Comparison of ENCODE assay signal across 1 cellular context in genomic region chr15:75650908-75651809, GRCh38.
TF ChIP-seq lines count a peak whose summit lies in the region.

No MANE protein-coding gene starts in this region.

TF ChIP-seq in K562, 482 proteins besides CTCF, POLR2A, EP300 and RAD21 (continued from another document and continues in another):
- TF ChIP-seq ZBTB9 (CRISPR knock-in tag; IDR thresholded peaks at IDR 0.05) (peak; percentile 77; the same call in 1 of the 2 replicates), KDM5B (IDR thresholded peaks at IDR 0.05; ENCODE audit: insufficient replicate concordance, low read depth, low read length) (peak; percentile 58), TCF7L2 (IDR thresholded peaks at IDR 0.05; ENCODE audit: low read depth, low read length) (no peak), FOXK1 (CRISPR knock-in tag; IDR thresholded peaks at IDR 0.05; ENCODE audit: borderline replicate concordance) (no peak), MBD1 (CRISPR knock-in tag; IDR thresholded peaks at IDR 0.05) (no peak), STAT6 (CRISPR knock-in tag; IDR thresholded peaks at IDR 0.05) (no peak), RNF219 (CRISPR knock-in tag; IDR thresholded peaks at IDR 0.05) (no peak), ZNF41 (CRISPR knock-in tag; conservative IDR thresholded peaks at IDR 0.05) (no peak), CHD7 (IDR thresholded peaks at IDR 0.05; ENCODE audit: low read depth, low read length) (no peak), CREBBP (IDR thresholded peaks at IDR 0.05; ENCODE audit: low read depth, low read length) (no peak), HMG20A (CRISPR knock-in tag; conservative IDR thresholded peaks at IDR 0.05) (no peak), JUNB (CRISPR knock-in tag; conservative IDR thresholded peaks at IDR 0.05) (0 out of 2 replicates have a peak, but pooled peaks have one; percentile 60), HDGF (IDR thresholded peaks at IDR 0.05) (no peak), CHCHD3 (CRISPR knock-in tag; IDR thresholded peaks at IDR 0.05) (no peak), TCFL5 (CRISPR knock-in tag; conservative IDR thresholded peaks at IDR 0.05) (no peak), SRSF9 (IDR thresholded peaks at IDR 0.05; ENCODE audit: borderline replicate concordance, low read depth, low read length) (no peak), SMAD4 (CRISPR knock-in tag; conservative IDR thresholded peaks at IDR 0.05) (peak; percentile 83), FOXA3 (CRISPR knock-in tag; conservative IDR thresholded peaks at IDR 0.05 in 1 of 2, IDR thresholded peaks at IDR 0.05 in 1 of 2) (no peak), NCOA4 (IDR thresholded peaks at IDR 0.05; ENCODE audit: partially characterized antibody) (no peak), PCBP1 (IDR thresholded peaks at IDR 0.05; ENCODE audit: low read depth, low read length, poor library complexity, severe bottlenecking) (no peak), E2F3 (CRISPR knock-in tag; IDR thresholded peaks at IDR 0.05) (no peak), FOS (IDR thresholded peaks at IDR 0.05; ENCODE audit: extremely low read depth, insufficient read length) (peak; percentile 63)
- TF ChIP-seq, protein P1, sequence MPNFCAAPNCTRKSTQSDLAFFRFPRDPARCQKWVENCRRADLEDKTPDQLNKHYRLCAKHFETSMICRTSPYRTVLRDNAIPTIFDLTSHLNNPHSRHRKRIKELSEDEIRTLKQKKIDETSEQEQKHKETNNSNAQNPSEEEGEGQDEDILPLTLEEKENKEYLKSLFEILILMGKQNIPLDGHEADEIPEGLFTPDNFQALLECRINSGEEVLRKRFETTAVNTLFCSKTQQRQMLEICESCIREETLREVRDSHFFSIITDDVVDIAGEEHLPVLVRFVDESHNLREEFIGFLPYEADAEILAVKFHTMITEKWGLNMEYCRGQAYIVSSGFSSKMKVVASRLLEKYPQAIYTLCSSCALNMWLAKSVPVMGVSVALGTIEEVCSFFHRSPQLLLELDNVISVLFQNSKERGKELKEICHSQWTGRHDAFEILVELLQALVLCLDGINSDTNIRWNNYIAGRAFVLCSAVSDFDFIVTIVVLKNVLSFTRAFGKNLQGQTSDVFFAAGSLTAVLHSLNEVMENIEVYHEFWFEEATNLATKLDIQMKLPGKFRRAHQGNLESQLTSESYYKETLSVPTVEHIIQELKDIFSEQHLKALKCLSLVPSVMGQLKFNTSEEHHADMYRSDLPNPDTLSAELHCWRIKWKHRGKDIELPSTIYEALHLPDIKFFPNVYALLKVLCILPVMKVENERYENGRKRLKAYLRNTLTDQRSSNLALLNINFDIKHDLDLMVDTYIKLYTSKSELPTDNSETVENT (CRISPR knock-in tag; IDR thresholded peaks at IDR 0.05), result no peak
- TF ChIP-seq, protein P2, sequence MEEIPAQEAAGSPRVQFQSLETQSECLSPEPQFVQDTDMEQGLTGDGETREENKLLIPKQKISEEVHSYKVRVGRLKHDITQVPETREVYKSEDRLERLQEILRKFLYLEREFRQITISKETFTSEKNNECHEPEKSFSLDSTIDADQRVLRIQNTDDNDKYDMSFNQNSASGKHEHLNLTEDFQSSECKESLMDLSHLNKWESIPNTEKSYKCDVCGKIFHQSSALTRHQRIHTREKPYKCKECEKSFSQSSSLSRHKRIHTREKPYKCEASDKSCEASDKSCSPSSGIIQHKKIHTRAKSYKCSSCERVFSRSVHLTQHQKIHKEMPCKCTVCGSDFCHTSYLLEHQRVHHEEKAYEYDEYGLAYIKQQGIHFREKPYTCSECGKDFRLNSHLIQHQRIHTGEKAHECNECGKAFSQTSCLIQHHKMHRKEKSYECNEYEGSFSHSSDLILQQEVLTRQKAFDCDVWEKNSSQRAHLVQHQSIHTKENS (CRISPR knock-in tag; IDR thresholded peaks at IDR 0.05), result no peak
- TF ChIP-seq, protein P3, sequence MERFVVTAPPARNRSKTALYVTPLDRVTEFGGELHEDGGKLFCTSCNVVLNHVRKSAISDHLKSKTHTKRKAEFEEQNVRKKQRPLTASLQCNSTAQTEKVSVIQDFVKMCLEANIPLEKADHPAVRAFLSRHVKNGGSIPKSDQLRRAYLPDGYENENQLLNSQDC (CRISPR knock-in tag; IDR thresholded peaks at IDR 0.05), result no peak
- TF ChIP-seq, protein P4, sequence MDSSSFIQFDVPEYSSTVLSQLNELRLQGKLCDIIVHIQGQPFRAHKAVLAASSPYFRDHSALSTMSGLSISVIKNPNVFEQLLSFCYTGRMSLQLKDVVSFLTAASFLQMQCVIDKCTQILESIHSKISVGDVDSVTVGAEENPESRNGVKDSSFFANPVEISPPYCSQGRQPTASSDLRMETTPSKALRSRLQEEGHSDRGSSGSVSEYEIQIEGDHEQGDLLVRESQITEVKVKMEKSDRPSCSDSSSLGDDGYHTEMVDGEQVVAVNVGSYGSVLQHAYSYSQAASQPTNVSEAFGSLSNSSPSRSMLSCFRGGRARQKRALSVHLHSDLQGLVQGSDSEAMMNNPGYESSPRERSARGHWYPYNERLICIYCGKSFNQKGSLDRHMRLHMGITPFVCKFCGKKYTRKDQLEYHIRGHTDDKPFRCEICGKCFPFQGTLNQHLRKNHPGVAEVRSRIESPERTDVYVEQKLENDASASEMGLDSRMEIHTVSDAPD (CRISPR knock-in tag; IDR thresholded peaks at IDR 0.05), result no peak
